In the genomic region with DNA sequence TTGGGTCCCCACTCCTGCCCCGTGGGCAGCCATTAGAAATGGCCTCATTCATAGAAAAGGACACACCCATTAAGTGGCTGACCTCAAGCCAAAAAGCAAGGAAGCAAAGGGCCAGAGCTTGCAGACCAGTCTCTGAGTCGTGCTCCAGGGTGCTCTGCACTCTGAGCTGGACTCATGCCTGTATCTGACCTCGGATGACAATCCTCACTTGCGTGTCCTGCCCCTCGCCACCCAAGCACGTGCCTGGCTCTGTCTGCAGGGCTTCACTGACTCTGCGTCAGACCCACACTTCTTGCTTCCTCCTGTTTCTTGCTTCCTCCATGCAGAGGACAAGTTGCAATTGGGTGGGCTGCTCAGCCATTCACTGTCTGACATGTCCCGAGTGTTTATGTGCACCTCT, we compare ENCODE assay signal across 18 cellular contexts.
DNase-seq lines count a peak whose midpoint lies in the region; ATAC-seq and TF ChIP-seq lines count a peak whose summit lies in the region.
"Had no signal": no experiment of that assay in that cellular context is flagged by ENCODE, and none has a peak within 500 bp of the region (broad histone marks: within the 10 kb centered on the region; RNA-seq: fewer than 3 reads in every experiment).

No MANE protein-coding gene starts in this region.

- no peak overlapping the region for H2AFZ ChIP-seq in osteoblast (ENCODE audit: low read length)

- no peak for TF ChIP-seq CTCF in osteoblast (IDR thresholded peaks at IDR 0.05; ENCODE audit: extremely low read depth, low read depth, low read length)
- no peak for TF ChIP-seq CTCF in gastroesophageal sphincter (IDR thresholded peaks at IDR 0.05)

- no peak overlapping the region for H3K27ac ChIP-seq in osteoblast (ENCODE audit: low read depth, low read length)
- H3K27ac ChIP-seq in gastroesophageal sphincter = no peak overlapping the region
- H3K27ac ChIP-seq: BLaER1 treated with 17β-estradiol and CSF1 and Interleukin-3, amounts not matched to agents 10 nM and 100 nM; Peyer's patch; SK-N-MC had no signal

- H3K4me3 ChIP-seq in MG63 = no peak overlapping the region
- no peak overlapping the region for H3K4me3 ChIP-seq in osteoblast (ENCODE audit: insufficient read depth, low read length)
- H3K4me3 ChIP-seq in gastroesophageal sphincter = no peak overlapping the region
- H3K4me3 ChIP-seq: BLaER1 treated with 17β-estradiol and CSF1 and Interleukin-3, amounts not matched to agents 10 nM and 100 nM; Peyer's patch; SK-N-MC had no signal

- H3K9me3 ChIP-seq in MG63 = no peaks in the 10 kb centered on the region
- H3K9me3 ChIP-seq in osteoblast (ENCODE audit: low read depth, low read length) = no peaks in the 10 kb centered on the region
- peaks cover 0 to 4% (median 0%) of the 10 kb centered on the region in 3 donors for H3K9me3 ChIP-seq in gastroesophageal sphincter
- H3K9me3 ChIP-seq: Peyer's patch had no signal

- 70 to 81% methylated on average over 2 to 3 of the region's 8 CpGs for WGBS in gastroesophageal sphincter (ENCODE audit: low coverage in 1 of 2), 2 donors

- H3K4me2 ChIP-seq in osteoblast (ENCODE audit: insufficient read depth, low read length) = no peak overlapping the region

- ATAC-seq in left lobe of liver (peak; percentile 17), gastroesophageal sphincter (no peak)

- TF ChIP-seq POLR2A in gastroesophageal sphincter (IDR thresholded peaks at IDR 0.05) = no peak

- no peaks in the 10 kb centered on the region for H3K27me3 ChIP-seq in MG63
- peaks cover 4% of the 10 kb centered on the region for H3K27me3 ChIP-seq in osteoblast (ENCODE audit: insufficient read depth, low read length)
- no peaks in the 10 kb centered on the region for H3K27me3 ChIP-seq in gastroesophageal sphincter
- H3K27me3 ChIP-seq: BLaER1 treated with 17β-estradiol and CSF1 and Interleukin-3, amounts not matched to agents 10 nM and 100 nM; Peyer's patch had no signal

- DNase-seq in CD1c-positive myeloid dendritic cell (ENCODE audit: extremely low spot score) = peak; percentile 34
- DNase-seq in MG63 = peak; percentile 45
- no peak for DNase-seq in left lobe of liver (ENCODE audit: low spot score)
- DNase-seq in osteoblast (ENCODE audit: insufficient read length, low spot score, missing footprints) = peak; percentile 10
- no peak for DNase-seq in foreskin melanocyte
- DNase-seq in activated naive CD4-positive, alpha-beta T cell treated with Interleukin-2 at 50 U/mL for 16 hours = no peak
- no peak for DNase-seq in NCI-H510A treated with DMSO at 0.1 percent for 48 hours (lab: John Stamatoyannopoulos, UW)
- DNase-seq: DMS79 treated with DMSO at 0.1 percent for 48 hours, MM.1S, NCI-H1092, NCI-H1436 treated with DMSO at 0.1 percent for 48 hours, NCI-H2081 treated with DMSO at 0.1 percent for 48 hours, NCI-H446 treated with DMSO at 0.1 percent for 48 hours, SHP77 had no signal

- no peaks in the 10 kb centered on the region for H4K20me1 ChIP-seq in osteoblast (ENCODE audit: insufficient read depth, low read length)
- H4K20me1 ChIP-seq: BLaER1 treated with 17β-estradiol and CSF1 and Interleukin-3, amounts not matched to agents 10 nM and 100 nM had no signal

- no peak for TF ChIP-seq EP300 in gastroesophageal sphincter (IDR thresholded peaks at IDR 0.05)

- H3K36me3 ChIP-seq in MG63 (no peaks in the 10 kb centered on the region), osteoblast (ENCODE audit: insufficient read depth, low read length) (no peaks in the 10 kb centered on the region), gastroesophageal sphincter (no peaks in the 10 kb centered on the region)
- H3K36me3 ChIP-seq: BLaER1 treated with 17β-estradiol and CSF1 and Interleukin-3, amounts not matched to agents 10 nM and 100 nM; Peyer's patch had no signal

- H3K4me1 ChIP-seq in osteoblast (ENCODE audit: insufficient read depth, low read length) = no peaks in the 10 kb centered on the region
- no peaks in the 10 kb centered on the region for H3K4me1 ChIP-seq in gastroesophageal sphincter
- H3K4me1 ChIP-seq: Peyer's patch had no signal

- no peaks in the 10 kb centered on the region for H3K79me2 ChIP-seq in osteoblast (ENCODE audit: insufficient read depth, low read length)

Comparison
In these comparisons a context has a peak if more than half of its experiments do, and no peak if none do; other contexts are left out.
1. DNase-seq: peak in CD1c-positive myeloid dendritic cell (single experiment), MG63 (single experiment) and osteoblast (single experiment); none in left lobe of liver (single experiment), foreskin melanocyte (single experiment), activated naive CD4-positive, alpha-beta T cell treated with Interleukin-2 at 50 U/mL for 16 hours (single experiment) and NCI-H510A treated with DMSO at 0.1 percent for 48 hours (single experiment).